ENCODE assay signal across 20 cellular contexts in the genomic region with DNA sequence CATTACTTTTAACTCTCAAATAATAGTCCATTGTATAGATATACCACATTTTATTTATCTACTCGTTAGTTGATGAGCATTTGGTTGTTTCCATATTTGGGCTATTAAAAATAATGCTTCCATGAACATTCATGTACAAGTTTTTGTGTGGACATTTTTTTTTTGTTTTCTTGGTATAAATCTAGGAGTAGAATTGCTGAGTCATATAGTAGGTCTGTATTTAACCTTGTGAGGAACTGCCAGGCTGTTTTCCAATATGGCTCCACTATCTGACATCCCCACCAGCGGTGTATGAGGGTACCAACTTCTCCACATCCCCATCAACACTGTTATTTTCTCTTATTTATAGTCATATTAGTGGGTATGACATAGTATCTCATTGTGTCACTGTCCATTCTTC.
DNase-seq lines count a peak whose midpoint lies in the region; ATAC-seq and TF ChIP-seq lines count a peak whose summit lies in the region.
"Had no signal": no experiment of that assay in that cellular context is flagged by ENCODE, and none has a peak within 500 bp of the region (broad histone marks: within the 10 kb centered on the region; RNA-seq: fewer than 3 reads in every experiment).

No MANE protein-coding gene starts in this region.

- no peak overlapping the region for H3K4me3 Mint-ChIP-seq in endodermal cell
- no peak overlapping the region for H3K4me3 Mint-ChIP-seq in endothelial cell (ENCODE audit: unreplicated experiment)
- H3K4me3 Mint-ChIP-seq: CD14-positive monocyte; CD4-positive, alpha-beta T cell; CD8-positive, alpha-beta memory T cell; GM23338; HFFc6 had no signal

- no peaks in the 10 kb centered on the region for H3K79me2 ChIP-seq in SK-N-SH (ENCODE audit: insufficient read depth)

- no peak overlapping the region for H3K9ac ChIP-seq in SK-N-SH
- no peak overlapping the region for H3K9ac ChIP-seq in endodermal cell (ENCODE audit: extremely low read depth, low read length, poor library complexity, severe bottlenecking)
- H3K9ac ChIP-seq: BLaER1 treated with 17β-estradiol and CSF1 and Interleukin-3, amounts not matched to agents 10 nM and 100 nM had no signal

- H3K27me3 Mint-ChIP-seq in endodermal cell (ENCODE audit: insufficient read depth) (no peaks in the 10 kb centered on the region), endothelial cell (ENCODE audit: unreplicated experiment) (no peaks in the 10 kb centered on the region)

- no peaks in the 10 kb centered on the region for H4K20me1 ChIP-seq in SK-N-SH (ENCODE audit: insufficient read depth)
- H4K20me1 ChIP-seq: BLaER1 treated with 17β-estradiol and CSF1 and Interleukin-3, amounts not matched to agents 10 nM and 100 nM had no signal

- H3K4me3 ChIP-seq in SK-N-SH (ENCODE audit: low read depth in 2 of 2, low read length in 1 of 2) (no peak overlapping the region), endodermal cell (ENCODE audit: low read length) (peak overlapping the region; percentile 68)
- H3K4me3 ChIP-seq: BLaER1 treated with 17β-estradiol and CSF1 and Interleukin-3, amounts not matched to agents 10 nM and 100 nM; GM23338; HAP-1 had no signal

- no peaks in the 10 kb centered on the region for H3K9me2 ChIP-seq in SK-N-SH

- no peak for TF ChIP-seq EP300 in SK-N-SH (IDR thresholded peaks at IDR 0.05; ENCODE audit: borderline replicate concordance in 1 of 2, low read depth in 1 of 2, low read length in 1 of 2)

- no peaks in the 10 kb centered on the region; the same call in 1 of the 2 replicates for H3K27me3 ChIP-seq in SK-N-SH (ENCODE audit: insufficient read depth)
- no peaks in the 10 kb centered on the region for H3K27me3 ChIP-seq in endodermal cell (ENCODE audit: control insufficient read depth, insufficient read depth, low read length, poor library complexity, severe bottlenecking)
- H3K27me3 ChIP-seq: BE2C; BLaER1 treated with 17β-estradiol and CSF1 and Interleukin-3, amounts not matched to agents 10 nM and 100 nM had no signal

- CTCF ChIA-PET in SK-N-SH (lab: Yijun Ruan, JAX): no interaction called here

- H3K36me3 Mint-ChIP-seq in endodermal cell (ENCODE audit: low read depth) (peaks cover 6% of the 10 kb centered on the region), endothelial cell (ENCODE audit: low read depth, unreplicated experiment) (no peaks in the 10 kb centered on the region)
- H3K36me3 Mint-ChIP-seq: CD14-positive monocyte; CD8-positive, alpha-beta memory T cell had no signal

- POLR2A ChIA-PET in SK-N-SH (lab: Yijun Ruan, JAX): no interaction called here

- H3K9me3 Mint-ChIP-seq in endodermal cell (peaks cover 9% of the 10 kb centered on the region), endothelial cell (ENCODE audit: unreplicated experiment) (no peaks in the 10 kb centered on the region)
- H3K9me3 Mint-ChIP-seq: CD4-positive, alpha-beta T cell; GM23338; HFFc6 had no signal

- H3K36me3 ChIP-seq in SK-N-SH (replicated peaks in 1 of 2; ENCODE audit: control insufficient read depth in 1 of 2, insufficient read depth in 2 of 2, low read length in 1 of 2) (no peaks in the 10 kb centered on the region), endodermal cell (ENCODE audit: control insufficient read depth, insufficient read depth, low read length) (no peaks in the 10 kb centered on the region)
- H3K36me3 ChIP-seq: BE2C; BLaER1 treated with 17β-estradiol and CSF1 and Interleukin-3, amounts not matched to agents 10 nM and 100 nM; HAP-1 had no signal

- no peak overlapping the region for H2AFZ ChIP-seq in SK-N-SH (ENCODE audit: low read depth)
- H2AFZ ChIP-seq: GM23338 had no signal

- TF ChIP-seq CTCF in SK-N-SH (IDR thresholded peaks at IDR 0.05) (no peak), endodermal cell (conservative IDR thresholded peaks at IDR 0.05) (no peak), endothelial cell (IDR thresholded peaks at IDR 0.05; ENCODE audit: unreplicated experiment) (no peak)

- H3K27ac Mint-ChIP-seq in endodermal cell (no peak overlapping the region), endothelial cell (ENCODE audit: unreplicated experiment) (no peak overlapping the region)
- H3K27ac Mint-ChIP-seq: CD14-positive monocyte; CD4-positive, alpha-beta T cell; CD8-positive, alpha-beta memory T cell; GM23338; HFFc6 had no signal

- H3K4me1 ChIP-seq in SK-N-SH (ENCODE audit: control insufficient read depth in 1 of 2, insufficient read depth in 2 of 2, low read depth in 1 of 2, low read length in 1 of 2) (peaks cover 2 to 6% of the 10 kb centered on the region in 2 experiments; a peak in 2 of 4 replicates), endodermal cell (ENCODE audit: control insufficient read depth, insufficient read depth, low read length) (no peaks in the 10 kb centered on the region)
- H3K4me1 ChIP-seq: BE2C, HAP-1 had no signal

- no peak for TF ChIP-seq RAD21 in SK-N-SH (IDR thresholded peaks at IDR 0.05; ENCODE audit: low read length)

- H3F3A ChIP-seq in SK-N-SH (replicated peaks; ENCODE audit: insufficient read depth): no peaks in the 10 kb centered on the region

- no peak for ATAC-seq in SK-N-SH treated with all-trans-retinoic acid at 6 μM for 48 hours
- ATAC-seq: GM23338 had no signal

- H3K9me3 ChIP-seq in SK-N-SH (no peaks in the 10 kb centered on the region), endodermal cell (ENCODE audit: control insufficient read depth, low read length) (peaks cover 9% of the 10 kb centered on the region)
- H3K9me3 ChIP-seq: BE2C; BLaER1 treated with 17β-estradiol and CSF1 and Interleukin-3, amounts not matched to agents 10 nM and 100 nM; HAP-1 had no signal

- no peak overlapping the region for H3K4me2 ChIP-seq in SK-N-SH
- H3K4me2 ChIP-seq: BLaER1 treated with 17β-estradiol and CSF1 and Interleukin-3, amounts not matched to agents 10 nM and 100 nM; GM23338 had no signal

- WGBS in SK-N-SH (ENCODE audit: low lambda C conversion rate): 23% methylated on average over 2 of the region's 2 CpGs
- WGBS in endodermal cell (ENCODE audit: insufficient coverage in 1 of 2, insufficient read length in 1 of 2), 2 experiments: no CpG with 5 or more reads among the region's 2 CpGs

- H3K27ac ChIP-seq in SK-N-SH (ENCODE audit: low read depth in 2 of 2, low read length in 1 of 2) (no peak overlapping the region), endodermal cell (ENCODE audit: low read depth, low read length) (no peak overlapping the region)
- H3K27ac ChIP-seq: 22Rv1; BLaER1 treated with 17β-estradiol and CSF1 and Interleukin-3, amounts not matched to agents 10 nM and 100 nM had no signal

- H3K4me1 Mint-ChIP-seq in endodermal cell (peaks cover 25% of the 10 kb centered on the region), endothelial cell (ENCODE audit: unreplicated experiment) (peaks cover 8% of the 10 kb centered on the region)
- H3K4me1 Mint-ChIP-seq: CD14-positive monocyte; CD8-positive, alpha-beta memory T cell had no signal

- no peak for DNase-seq in SK-N-SH
- DNase-seq in OCI-M1 (lab: John Stamatoyannopoulos, UW): peak; percentile 33
- no peak for DNase-seq in endodermal cell
- DNase-seq in NCI-H345 (lab: John Stamatoyannopoulos, UW): no peak
- DNase-seq in endothelial cell (ENCODE audit: low spot score): no peak
- DNase-seq: ACHN; AML-193; BE2C; CD4-positive, alpha-beta T cell; CD8-positive, alpha-beta memory T cell; DMS 273 treated with DMSO at 0.1 percent for 48 hours; DMS79 treated with DMSO at 0.1 percent for 48 hours; GF-D8; HFFc6 had no signal

TF ChIP-seq in SK-N-SH treated with all-trans-retinoic acid at 6 μM for 48 hours, 23 proteins besides CTCF, POLR2A, EP300 and RAD21:
- no peak for TF ChIP-seq ZFP3 (CRISPR knock-in tag; IDR thresholded peaks at IDR 0.05)
- TF ChIP-seq ISL1 (CRISPR knock-in tag; IDR thresholded peaks at IDR 0.05): no peak
- TF ChIP-seq ZNF8 (CRISPR knock-in tag; IDR thresholded peaks at IDR 0.05): peak; percentile 46; the same call in 1 of the 2 replicates

TF ChIP-seq in SK-N-SH, 30 proteins besides CTCF, POLR2A, EP300 and RAD21 (continues in another document):
- TF ChIP-seq JUND (IDR thresholded peaks at IDR 0.05) (no peak), SMC3 (IDR thresholded peaks at IDR 0.05; ENCODE audit: low read depth, low read length) (no peak), FOXM1 (IDR thresholded peaks at IDR 0.05; ENCODE audit: low read depth) (no peak), TAF1 (IDR thresholded peaks at IDR 0.05; ENCODE audit: borderline replicate concordance, low read depth, low read length) (no peak), CHD2 (IDR thresholded peaks at IDR 0.05; ENCODE audit: low read length, partially characterized antibody) (no peak), GATA2 (CRISPR knock-in tag; IDR thresholded peaks at IDR 0.05) (no peak), MXI1 (IDR thresholded peaks at IDR 0.05; ENCODE audit: low read depth, low read length) (no peak), NRF1 (IDR thresholded peaks at IDR 0.05; ENCODE audit: low read depth, low read length) (no peak)
- TF ChIP-seq, protein P1, sequence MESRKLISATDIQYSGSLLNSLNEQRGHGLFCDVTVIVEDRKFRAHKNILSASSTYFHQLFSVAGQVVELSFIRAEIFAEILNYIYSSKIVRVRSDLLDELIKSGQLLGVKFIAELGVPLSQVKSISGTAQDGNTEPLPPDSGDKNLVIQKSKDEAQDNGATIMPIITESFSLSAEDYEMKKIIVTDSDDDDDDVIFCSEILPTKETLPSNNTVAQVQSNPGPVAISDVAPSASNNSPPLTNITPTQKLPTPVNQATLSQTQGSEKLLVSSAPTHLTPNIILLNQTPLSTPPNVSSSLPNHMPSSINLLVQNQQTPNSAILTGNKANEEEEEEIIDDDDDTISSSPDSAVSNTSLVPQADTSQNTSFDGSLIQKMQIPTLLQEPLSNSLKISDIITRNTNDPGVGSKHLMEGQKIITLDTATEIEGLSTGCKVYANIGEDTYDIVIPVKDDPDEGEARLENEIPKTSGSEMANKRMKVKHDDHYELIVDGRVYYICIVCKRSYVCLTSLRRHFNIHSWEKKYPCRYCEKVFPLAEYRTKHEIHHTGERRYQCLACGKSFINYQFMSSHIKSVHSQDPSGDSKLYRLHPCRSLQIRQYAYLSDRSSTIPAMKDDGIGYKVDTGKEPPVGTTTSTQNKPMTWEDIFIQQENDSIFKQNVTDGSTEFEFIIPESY (IDR thresholded peaks at IDR 0.05; ENCODE audit: borderline replicate concordance, low read depth): no peak
- TF ChIP-seq, protein P2, sequence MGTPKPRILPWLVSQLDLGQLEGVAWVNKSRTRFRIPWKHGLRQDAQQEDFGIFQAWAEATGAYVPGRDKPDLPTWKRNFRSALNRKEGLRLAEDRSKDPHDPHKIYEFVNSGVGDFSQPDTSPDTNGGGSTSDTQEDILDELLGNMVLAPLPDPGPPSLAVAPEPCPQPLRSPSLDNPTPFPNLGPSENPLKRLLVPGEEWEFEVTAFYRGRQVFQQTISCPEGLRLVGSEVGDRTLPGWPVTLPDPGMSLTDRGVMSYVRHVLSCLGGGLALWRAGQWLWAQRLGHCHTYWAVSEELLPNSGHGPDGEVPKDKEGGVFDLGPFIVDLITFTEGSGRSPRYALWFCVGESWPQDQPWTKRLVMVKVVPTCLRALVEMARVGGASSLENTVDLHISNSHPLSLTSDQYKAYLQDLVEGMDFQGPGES (IDR thresholded peaks at IDR 0.05; ENCODE audit: low read depth, low read length): no peak
